ENCODE assay signal across 1 cellular context in genomic region chr2:169819106-169819505, GRCh38.
TF ChIP-seq lines count a peak whose summit lies in the region.

No MANE protein-coding gene starts in this region.

TF ChIP-seq in HepG2, 621 proteins besides CTCF, POLR2A, EP300 and RAD21:
- TF ChIP-seq IRF9 (CRISPR knock-in tag; IDR thresholded peaks at IDR 0.05; ENCODE audit: borderline replicate concordance): no peak
- no peak for TF ChIP-seq BCL6 (CRISPR knock-in tag; IDR thresholded peaks at IDR 0.05)
- no peak for TF ChIP-seq ZNF501 (CRISPR knock-in tag; IDR thresholded peaks at IDR 0.05)
